ENCODE assay signal across 2 cellular contexts in the genomic region with DNA sequence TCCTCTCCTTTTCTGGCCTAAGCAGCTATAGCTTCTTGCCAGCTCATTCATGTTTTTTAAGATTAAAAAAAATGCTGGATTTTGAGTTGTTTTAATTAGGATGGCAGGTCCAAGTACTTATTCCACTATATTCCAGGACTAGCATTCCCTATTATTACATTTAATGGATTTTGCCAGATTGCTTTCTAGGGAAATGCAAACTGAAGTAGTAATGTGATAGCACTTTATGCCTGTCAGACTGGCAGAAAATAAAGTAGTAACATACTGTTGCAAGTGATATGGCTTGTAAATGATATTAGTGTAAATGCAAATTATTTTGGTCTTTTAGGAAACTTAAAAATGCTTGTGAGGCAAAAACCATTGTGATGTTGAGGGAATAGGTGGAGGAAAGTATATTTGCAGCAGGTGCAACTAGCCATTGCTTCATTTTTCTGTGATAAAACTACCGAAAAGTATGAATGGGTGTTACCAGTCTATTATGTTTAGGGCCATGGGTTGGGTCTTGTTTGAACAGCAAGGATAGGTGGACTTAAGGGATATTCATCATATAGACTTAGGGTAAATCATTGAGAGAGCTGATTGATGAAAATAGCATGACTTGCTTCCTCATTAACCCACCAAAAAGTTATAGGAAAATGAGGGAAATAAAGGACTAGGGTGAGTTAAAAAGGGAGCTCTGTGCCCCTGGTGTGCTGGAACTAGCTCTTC.
TF ChIP-seq lines count a peak whose summit lies in the region.

No MANE protein-coding gene starts in this region.

TF ChIP-seq in HepG2, 621 proteins besides CTCF, POLR2A, EP300 and RAD21:
- TF ChIP-seq RELA (CRISPR knock-in tag; IDR thresholded peaks at IDR 0.05) (no peak), MAFK (conservative IDR thresholded peaks at IDR 0.05 in 1 of 2, IDR thresholded peaks at IDR 0.05 in 1 of 2; ENCODE audit: low read length in 2 of 2) (peak; percentile 30 to 33; a peak in 1 of 4 replicates), HOXA3 (CRISPR knock-in tag; IDR thresholded peaks at IDR 0.05) (no peak), TGIF2 (CRISPR knock-in tag; IDR thresholded peaks at IDR 0.05) (no peak)

TF ChIP-seq in K562, 482 proteins besides CTCF, POLR2A, EP300 and RAD21:
- no peak for TF ChIP-seq KAT2B (IDR thresholded peaks at IDR 0.05; ENCODE audit: low read depth, low read length)
- TF ChIP-seq ZNF316 (IDR thresholded peaks at IDR 0.05) = peak; percentile 43; the same call in 1 of the 2 replicates
- TF ChIP-seq, protein P1, sequence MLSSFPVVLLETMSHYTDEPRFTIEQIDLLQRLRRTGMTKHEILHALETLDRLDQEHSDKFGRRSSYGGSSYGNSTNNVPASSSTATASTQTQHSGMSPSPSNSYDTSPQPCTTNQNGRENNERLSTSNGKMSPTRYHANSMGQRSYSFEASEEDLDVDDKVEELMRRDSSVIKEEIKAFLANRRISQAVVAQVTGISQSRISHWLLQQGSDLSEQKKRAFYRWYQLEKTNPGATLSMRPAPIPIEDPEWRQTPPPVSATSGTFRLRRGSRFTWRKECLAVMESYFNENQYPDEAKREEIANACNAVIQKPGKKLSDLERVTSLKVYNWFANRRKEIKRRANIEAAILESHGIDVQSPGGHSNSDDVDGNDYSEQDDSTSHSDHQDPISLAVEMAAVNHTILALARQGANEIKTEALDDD (IDR thresholded peaks at IDR 0.05) = no peak
- no peak for TF ChIP-seq LCOR (CRISPR knock-in tag; IDR thresholded peaks at IDR 0.05)
- no peak for TF ChIP-seq DPF2 (IDR thresholded peaks at IDR 0.05)
- TF ChIP-seq C11orf30 (IDR thresholded peaks at IDR 0.05; ENCODE audit: low read depth) = peak; percentile 42; the same call in 1 of the 2 replicates
TF ChIP-seq in K562: peak in this region for 2.
